ENCODE assay signal across 33 cellular contexts in the genomic region with DNA sequence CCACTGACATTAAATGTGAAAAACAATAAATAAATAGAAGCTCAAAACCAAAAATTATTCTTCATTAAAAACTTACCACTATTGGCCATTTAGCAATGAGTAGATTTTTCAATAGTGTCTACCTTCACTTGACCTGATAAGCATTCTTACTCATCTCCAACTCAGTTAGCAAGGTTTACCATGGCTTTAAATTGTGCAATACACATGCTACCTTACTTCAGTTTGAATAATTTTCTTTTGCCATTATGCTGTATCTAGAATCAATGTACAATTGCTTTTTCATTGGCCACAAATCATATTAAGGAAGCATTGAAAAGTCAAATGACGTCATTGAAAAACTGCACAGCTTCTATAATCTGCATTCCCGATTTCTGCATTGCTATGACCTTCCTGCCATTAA.
"Had no signal": no experiment of that assay in that cellular context is flagged by ENCODE, and none has a peak within 500 bp of the region (broad histone marks: within the 10 kb centered on the region; RNA-seq: fewer than 3 reads in every experiment).

No MANE protein-coding gene starts in this region.

- DNase-seq: activated effector memory CD4-positive, alpha-beta T cell treated with anti-CD3 and anti-CD28 coated beads, Interleukin-2, amount 50 U/mL, for 16 hours; activated effector memory CD4-positive, alpha-beta T cell treated with Interleukin-2 at 50 U/mL for 16 hours; activated gamma-delta T cell; activated gamma-delta T cell treated with Interleukin-2 at 50 U/mL for 16 hours; activated naive CD4-positive, alpha-beta T cell; activated naive CD4-positive, alpha-beta T cell treated with anti-CD3 and anti-CD28 coated beads for 36 hours; activated naive CD4-positive, alpha-beta T cell treated with anti-CD3 and anti-CD28 coated beads, Interleukin-2, amount 10 ng/mL, durations not matched to agents 7 days and 5 days; activated naive CD4-positive, alpha-beta T cell treated with anti-CD3 and anti-CD28 coated beads, Interleukin-2, amount 50 U/mL, for 16 hours; activated naive CD4-positive, alpha-beta T cell treated with Interleukin-2 at 50 U/mL for 16 hours; activated naive CD8-positive, alpha-beta T cell treated with anti-CD3 and anti-CD28 coated beads for 36 hours; activated naive CD8-positive, alpha-beta T cell treated with anti-CD3 and anti-CD28 coated beads, Interleukin-2, amount 10 ng/mL, durations not matched to agents 7 days and 5 days; activated naive CD8-positive, alpha-beta T cell treated with anti-CD3 and anti-CD28 coated beads, Interleukin-2, amount 50 U/mL, for 24 hours; activated T-cell treated with anti-CD3 and anti-CD28 coated beads, Interleukin-2, amount 50 U/mL, for 24 hours; activated T-cell treated with anti-CD3 and anti-CD28 coated beads, Interleukin-2, amount 50 U/mL, for 4 hours; activated T-cell treated with anti-CD3 and anti-CD28 coated beads, Interleukin-2, amount 50 U/mL, for 48 hours; activated T-cell treated with anti-CD3 and anti-CD28 coated beads, Interleukin-2, amount 50 U/mL, for 72 hours; adrenal gland; amniotic stem cell; amygdala; anterior cingulate cortex; aorta; body of pancreas; brain microvascular endothelial cell; caudate nucleus; central memory CD4-positive, alpha-beta T cell; cerebellar nuclear complex had no signal

- FAIRE-seq: astrocyte, bronchial epithelial cell had no signal

- H3K4me3 ChIP-seq: adrenal gland, ascending aorta, body of pancreas, breast epithelium, cardiac muscle cell had no signal

- H3K27me3 ChIP-seq: adrenal gland, ascending aorta, body of pancreas, brain microvascular endothelial cell, breast epithelium, cardiac muscle cell had no signal

- H3K9me3 ChIP-seq: adrenal gland, ascending aorta, body of pancreas, breast epithelium had no signal

- ATAC-seq: activated naive CD4-positive, alpha-beta T cell treated with anti-CD3 and anti-CD28 coated beads, Interleukin-2, amount 50 U/mL, for 72 hours; activated naive CD8-positive, alpha-beta T cell treated with anti-CD3 and anti-CD28 coated beads, Interleukin-2, amount 50 U/mL, for 24 hours; activated T-cell treated with anti-CD3 and anti-CD28 coated beads, Interleukin-2, amount 50 U/mL, for 4 hours; activated T-cell treated with anti-CD3 and anti-CD28 coated beads, Interleukin-2, amount 50 U/mL, for 72 hours; activated T-helper 17 cell treated with anti-CD3 and anti-CD28 coated beads, Interleukin-2, amount 50 U/mL, for 72 hours; body of pancreas had no signal

- H3K27ac ChIP-seq: adrenal gland, ascending aorta, body of pancreas, brain microvascular endothelial cell, breast epithelium, cardiac muscle cell had no signal

- H3K4me1 ChIP-seq: adrenal gland, ascending aorta, body of pancreas, breast epithelium had no signal

- H3K36me3 ChIP-seq: adrenal gland, ascending aorta, brain microvascular endothelial cell, breast epithelium, cardiac muscle cell had no signal
